In genomic region chr2:128376241-128377041, GRCh38 we compare ENCODE assay signal across 28 cellular contexts. TPM values are rescaled to one million over a fixed set of nuclear protein-coding genes. Genes with fewer than 3 reads are reported as not detected.
DNase-seq lines count a peak whose midpoint lies in the region; ATAC-seq and TF ChIP-seq lines count a peak whose summit lies in the region.
"Had no signal": no experiment of that assay in that cellular context is flagged by ENCODE, and none has a peak within 500 bp of the region (broad histone marks: within the 10 kb centered on the region; RNA-seq: fewer than 3 reads in every experiment).

No MANE protein-coding gene starts in this region.

- ATAC-seq in GM21526 (IDR thresholded peaks at IDR 0.05; ENCODE audit: low FRiP score, unreplicated experiment), result no peak
- ATAC-seq: activated naive CD8-positive, alpha-beta T cell treated with anti-CD3 and anti-CD28 coated beads, Interleukin-2, amount 50 U/mL, for 24 hours; activated T-helper 17 cell treated with anti-CD3 and anti-CD28 coated beads, Interleukin-2, amount 50 U/mL, for 72 hours; GM12878; psoas muscle; stimulated activated memory B cell treated with anti-CD40 and anti-IgM and Interleukin-4, amounts not matched to agents 10 μg/mL and 1 μg/mL and 100 μg/mL, for 72 hours; T-helper 17 cell had no signal

- peaks cover 0 to 16% (median 3%) of the 10 kb centered on the region in 3 experiments for H3K27me3 ChIP-seq in neuronal stem cell (ENCODE audit: control insufficient read depth in 3 of 3, insufficient read depth in 3 of 3, low read depth in 1 of 3, low read length in 3 of 3)
- H3K27me3 ChIP-seq: Peyer's patch, tibial nerve had no signal

- H2BK5ac ChIP-seq in neuronal stem cell (ENCODE audit: low read length), result peak overlapping the region; percentile 0

- no peak overlapping the region for H3K14ac ChIP-seq in neuronal stem cell (ENCODE audit: low read length)

- H3K9ac ChIP-seq in neuronal stem cell (ENCODE audit: low read depth, low read length, poor library complexity), result no peak overlapping the region

- H3K4me3 ChIP-seq in fibroblast of mammary gland (ENCODE audit: control insufficient read depth, low read depth, low read length) (no peak overlapping the region), neuronal stem cell (ENCODE audit: low read length in 2 of 2) (no peak overlapping the region)
- H3K4me3 ChIP-seq: GM12878, left ventricle myocardium inferior, Peyer's patch, psoas muscle, skin epidermis, tibial nerve had no signal

- peak overlapping the region; percentile 11 for H2BK15ac ChIP-seq in neuronal stem cell (ENCODE audit: low read length)

- H3K79me1 ChIP-seq in neuronal stem cell (ENCODE audit: low read depth, low read length), result peaks cover 2% of the 10 kb centered on the region

- H3K4me1 Mint-ChIP-seq in type B pancreatic cell (ENCODE audit: unreplicated experiment), result peaks cover 21% of the 10 kb centered on the region
- H3K4me1 Mint-ChIP-seq: activated T-helper 17 cell treated with anti-CD3 and anti-CD28 coated beads, Interleukin-2, amount 50 U/mL, for 72 hours; stimulated activated memory B cell treated with anti-CD40 and anti-IgM and Interleukin-4, amounts not matched to agents 10 μg/mL and 1 μg/mL and 100 μg/mL, for 72 hours had no signal

- no peak overlapping the region for H3K4me3 Mint-ChIP-seq in type B pancreatic cell
- H3K4me3 Mint-ChIP-seq: activated CD4-positive, alpha-beta T cell treated with anti-CD3 and anti-CD28 coated beads, Interleukin-2, amount 10 ng/mL, durations not matched to agents 7 days and 5 days; activated naive CD8-positive, alpha-beta T cell treated with anti-CD3 and anti-CD28 coated beads, Interleukin-2, amount 50 U/mL, for 24 hours; activated T-helper 17 cell treated with anti-CD3 and anti-CD28 coated beads, Interleukin-2, amount 50 U/mL, for 72 hours; brain; neural crest cell; stimulated activated memory B cell treated with anti-CD40 and anti-IgM and Interleukin-4, amounts not matched to agents 10 μg/mL and 1 μg/mL and 100 μg/mL, for 72 hours; T-helper 17 cell had no signal

- H3K23ac ChIP-seq in neuronal stem cell (ENCODE audit: low read depth, low read length, poor library complexity), result peak overlapping the region; percentile 5

- H3K36me3 Mint-ChIP-seq in type B pancreatic cell, result no peaks in the 10 kb centered on the region
- H3K36me3 Mint-ChIP-seq: brain; stimulated activated memory B cell treated with anti-CD40 and anti-IgM and Interleukin-4, amounts not matched to agents 10 μg/mL and 1 μg/mL and 100 μg/mL, for 72 hours had no signal

- H4K91ac ChIP-seq in neuronal stem cell (ENCODE audit: low read depth, low read length, poor library complexity), result no peak overlapping the region

- H2AK5ac ChIP-seq in neuronal stem cell (ENCODE audit: low read depth, low read length), result peak overlapping the region; percentile 10

- H3K9me3 ChIP-seq in neuronal stem cell (replicated peaks in 1 of 2; ENCODE audit: control insufficient read depth in 2 of 2, insufficient read depth in 1 of 2, low read depth in 1 of 2, low read length in 2 of 2), result no peaks in the 10 kb centered on the region
- H3K9me3 ChIP-seq: left ventricle myocardium inferior, Peyer's patch, psoas muscle, tibial nerve had no signal

- DNase-seq in activated effector memory CD4-positive, alpha-beta T cell treated with anti-CD3 and anti-CD28 coated beads, Interleukin-2, amount 50 U/mL, for 16 hours, result peak; percentile 53
- DNase-seq in activated effector memory CD4-positive, alpha-beta T cell treated with Interleukin-2 at 50 U/mL for 16 hours, result no peak
- DNase-seq in fibroblast of mammary gland (ENCODE audit: low read depth) (peak; percentile 33), neuronal stem cell (ENCODE audit: low spot score) (no peak), type B pancreatic cell (ENCODE audit: extremely low spot score, unreplicated experiment) (peak; percentile 64), NCI-H69 (lab: John Stamatoyannopoulos, UW) (no peak), NCI-H2196 (lab: John Stamatoyannopoulos, UW; ENCODE audit: unreplicated experiment) (no peak)
- DNase-seq: 8988T; activated CD4-positive, alpha-beta T cell treated with anti-CD3 and anti-CD28 coated beads, Interleukin-2, amount 10 ng/mL, durations not matched to agents 7 days and 5 days; activated naive CD8-positive, alpha-beta T cell treated with anti-CD3 and anti-CD28 coated beads, Interleukin-2, amount 50 U/mL, for 24 hours; DMS79; Kasumi-1; left ventricle myocardium inferior; NCI-H1092; NCI-H2029 treated with DMSO at 0.1 percent for 48 hours; NK-92 treated with Interleukin-12 subunit alpha and Interleukin-12 subunit beta, amount 100 ng/mL, for 24 hours; psoas muscle; stimulated activated CD4-positive, alpha-beta T cell treated with anti-CD3 and anti-CD28 coated beads, Interleukin-2, amount 100 ng/mL, for 24 hours had no signal

- no peak overlapping the region for H3K4me2 ChIP-seq in neuronal stem cell (ENCODE audit: insufficient read depth, low read length, poor library complexity, severe bottlenecking)

- H3K4me1 ChIP-seq in neuronal stem cell (ENCODE audit: control insufficient read depth in 2 of 2, insufficient read depth in 1 of 2, low read depth in 1 of 2, low read length in 2 of 2), result peaks cover 30 to 35% of the 10 kb centered on the region in 2 donors
- H3K4me1 ChIP-seq: psoas muscle had no signal

- no CpG with 5 or more reads among the region's 17 CpGs for WGBS in neuronal stem cell (ENCODE audit: extremely low coverage in 2 of 2, insufficient read length in 2 of 2, insufficient replicate concordance in 1 of 2), 2 donors

- H3K27me3 Mint-ChIP-seq in type B pancreatic cell, result no peaks in the 10 kb centered on the region
- H3K27me3 Mint-ChIP-seq: activated CD4-positive, alpha-beta T cell treated with anti-CD3 and anti-CD28 coated beads, Interleukin-2, amount 10 ng/mL, durations not matched to agents 7 days and 5 days; activated T-helper 17 cell treated with anti-CD3 and anti-CD28 coated beads, Interleukin-2, amount 50 U/mL, for 72 hours had no signal

- H3K9me3 Mint-ChIP-seq in type B pancreatic cell, result no peaks in the 10 kb centered on the region
- H3K9me3 Mint-ChIP-seq: activated CD4-positive, alpha-beta T cell treated with anti-CD3 and anti-CD28 coated beads, Interleukin-2, amount 10 ng/mL, durations not matched to agents 7 days and 5 days; activated naive CD8-positive, alpha-beta T cell treated with anti-CD3 and anti-CD28 coated beads, Interleukin-2, amount 50 U/mL, for 24 hours; activated T-helper 17 cell treated with anti-CD3 and anti-CD28 coated beads, Interleukin-2, amount 50 U/mL, for 72 hours; neural crest cell; stimulated activated memory B cell treated with anti-CD40 and anti-IgM and Interleukin-4, amounts not matched to agents 10 μg/mL and 1 μg/mL and 100 μg/mL, for 72 hours had no signal

- peak overlapping the region; percentile 27 for H2BK12ac ChIP-seq in neuronal stem cell (ENCODE audit: low read length)

- no peak overlapping the region for H2AFZ ChIP-seq in neuronal stem cell (ENCODE audit: low read length)

- no peak overlapping the region for H3K27ac ChIP-seq in neuronal stem cell (replicated peaks; ENCODE audit: low read length)
- H3K27ac ChIP-seq: left ventricle myocardium inferior, psoas muscle had no signal

- no peak overlapping the region for H3K4ac ChIP-seq in neuronal stem cell (ENCODE audit: low read length)

- peak overlapping the region; percentile 36 for H3K27ac Mint-ChIP-seq in type B pancreatic cell
- H3K27ac Mint-ChIP-seq: activated CD4-positive, alpha-beta T cell treated with anti-CD3 and anti-CD28 coated beads, Interleukin-2, amount 10 ng/mL, durations not matched to agents 7 days and 5 days; activated naive CD8-positive, alpha-beta T cell treated with anti-CD3 and anti-CD28 coated beads, Interleukin-2, amount 50 U/mL, for 24 hours; activated T-helper 17 cell treated with anti-CD3 and anti-CD28 coated beads, Interleukin-2, amount 50 U/mL, for 72 hours; stimulated activated memory B cell treated with anti-CD40 and anti-IgM and Interleukin-4, amounts not matched to agents 10 μg/mL and 1 μg/mL and 100 μg/mL, for 72 hours; T-helper 17 cell had no signal

- no peak for TF ChIP-seq CTCF in fibroblast of mammary gland (conservative IDR thresholded peaks at IDR 0.05; ENCODE audit: control insufficient read depth, insufficient read depth, low read depth, low read length)
- TF ChIP-seq CTCF in type B pancreatic cell (conservative IDR thresholded peaks at IDR 0.05), result no peak

- H3K36me3 ChIP-seq in neuronal stem cell (replicated peaks in 1 of 2; ENCODE audit: control insufficient read depth in 2 of 2, insufficient read depth in 2 of 2, low read length in 2 of 2), result no peaks in the 10 kb centered on the region
- H3K36me3 ChIP-seq: left ventricle myocardium inferior, Peyer's patch, tibial nerve had no signal

- H3K18ac ChIP-seq in neuronal stem cell (ENCODE audit: low read length), result peak overlapping the region; percentile 68

- H4K8ac ChIP-seq in neuronal stem cell (ENCODE audit: low read depth, low read length), result no peak overlapping the region

- H2BK120ac ChIP-seq in neuronal stem cell (ENCODE audit: low read depth, low read length), result no peak overlapping the region

RNA-seq across cellular contexts. Expression of gene HS6ST1, which starts 57.8 kb away (rescaled TPM):
- polyA plus RNA-seq in neuronal stem cell (2013, experiment 1 of 2), result 32.8 TPM
- polyA plus RNA-seq in neuronal stem cell (2013, experiment 2 of 2), result 32.8 TPM
- total RNA-seq in type B pancreatic cell (ENCODE audit: low replicate concordance), result 64.9 and 75.2 TPM in 2 replicates

Comparison
In these comparisons a context has a peak if more than half of its experiments do, and no peak if none do; other contexts are left out.
1. DNase-seq: peak in activated effector memory CD4-positive, alpha-beta T cell treated with anti-CD3 and anti-CD28 coated beads, Interleukin-2, amount 50 U/mL, for 16 hours (single experiment), fibroblast of mammary gland (single experiment) and type B pancreatic cell (single experiment); none in activated effector memory CD4-positive, alpha-beta T cell treated with Interleukin-2 at 50 U/mL for 16 hours (single experiment), neuronal stem cell (single experiment), NCI-H69 (single experiment) and NCI-H2196 (single experiment).